2 cellular contexts compared by ENCODE assay signal in the genomic region with DNA sequence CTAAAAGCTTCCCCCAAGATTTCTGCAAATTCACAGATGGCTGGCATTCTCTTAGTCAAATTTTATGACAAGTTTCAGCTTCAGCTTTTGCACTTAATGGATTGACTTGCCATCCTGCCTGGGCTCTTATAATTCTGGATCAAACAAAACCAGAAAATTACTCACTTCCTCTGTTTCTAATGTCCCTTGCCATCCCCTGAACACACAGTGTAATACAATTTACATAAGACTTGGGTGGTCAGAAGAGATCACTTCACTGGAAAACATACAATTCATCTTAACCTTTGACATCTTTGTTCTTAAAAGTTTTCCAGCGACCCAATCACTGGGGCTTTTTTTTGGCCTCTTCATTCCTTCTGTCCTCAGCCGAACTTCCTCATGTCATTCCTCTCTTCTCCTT.
TF ChIP-seq lines count a peak whose summit lies in the region.

No MANE protein-coding gene starts in this region.

TF ChIP-seq in GM23338, 12 proteins besides CTCF, POLR2A, EP300 and RAD21 (continues in another document):
- TF ChIP-seq, protein P1, sequence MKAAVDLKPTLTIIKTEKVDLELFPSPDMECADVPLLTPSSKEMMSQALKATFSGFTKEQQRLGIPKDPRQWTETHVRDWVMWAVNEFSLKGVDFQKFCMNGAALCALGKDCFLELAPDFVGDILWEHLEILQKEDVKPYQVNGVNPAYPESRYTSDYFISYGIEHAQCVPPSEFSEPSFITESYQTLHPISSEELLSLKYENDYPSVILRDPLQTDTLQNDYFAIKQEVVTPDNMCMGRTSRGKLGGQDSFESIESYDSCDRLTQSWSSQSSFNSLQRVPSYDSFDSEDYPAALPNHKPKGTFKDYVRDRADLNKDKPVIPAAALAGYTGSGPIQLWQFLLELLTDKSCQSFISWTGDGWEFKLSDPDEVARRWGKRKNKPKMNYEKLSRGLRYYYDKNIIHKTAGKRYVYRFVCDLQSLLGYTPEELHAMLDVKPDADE (IDR thresholded peaks at IDR 0.05) = no peak
- TF ChIP-seq EZH2phosphoT487 (IDR thresholded peaks at IDR 0.05; ENCODE audit: unreplicated experiment) (no peak), POLR2AphosphoS5 (IDR thresholded peaks at IDR 0.05; ENCODE audit: low read depth) (no peak), NANOG (IDR thresholded peaks at IDR 0.05; ENCODE audit: borderline replicate concordance) (no peak), STAT1 (IDR thresholded peaks at IDR 0.05; ENCODE audit: unreplicated experiment) (no peak), ZNF114 (CRISPR knock-in tag; IDR thresholded peaks at IDR 0.05) (no peak), CREB1 (CRISPR knock-in tag; IDR thresholded peaks at IDR 0.05; ENCODE audit: low read depth) (no peak), EZH2 (IDR thresholded peaks at IDR 0.05; ENCODE audit: low read depth, unreplicated experiment) (no peak), ZNF331 (CRISPR knock-in tag; IDR thresholded peaks at IDR 0.05; ENCODE audit: low read depth) (no peak), JUNB (IDR thresholded peaks at IDR 0.05; ENCODE audit: unreplicated experiment) (no peak)
- TF ChIP-seq, protein P2, sequence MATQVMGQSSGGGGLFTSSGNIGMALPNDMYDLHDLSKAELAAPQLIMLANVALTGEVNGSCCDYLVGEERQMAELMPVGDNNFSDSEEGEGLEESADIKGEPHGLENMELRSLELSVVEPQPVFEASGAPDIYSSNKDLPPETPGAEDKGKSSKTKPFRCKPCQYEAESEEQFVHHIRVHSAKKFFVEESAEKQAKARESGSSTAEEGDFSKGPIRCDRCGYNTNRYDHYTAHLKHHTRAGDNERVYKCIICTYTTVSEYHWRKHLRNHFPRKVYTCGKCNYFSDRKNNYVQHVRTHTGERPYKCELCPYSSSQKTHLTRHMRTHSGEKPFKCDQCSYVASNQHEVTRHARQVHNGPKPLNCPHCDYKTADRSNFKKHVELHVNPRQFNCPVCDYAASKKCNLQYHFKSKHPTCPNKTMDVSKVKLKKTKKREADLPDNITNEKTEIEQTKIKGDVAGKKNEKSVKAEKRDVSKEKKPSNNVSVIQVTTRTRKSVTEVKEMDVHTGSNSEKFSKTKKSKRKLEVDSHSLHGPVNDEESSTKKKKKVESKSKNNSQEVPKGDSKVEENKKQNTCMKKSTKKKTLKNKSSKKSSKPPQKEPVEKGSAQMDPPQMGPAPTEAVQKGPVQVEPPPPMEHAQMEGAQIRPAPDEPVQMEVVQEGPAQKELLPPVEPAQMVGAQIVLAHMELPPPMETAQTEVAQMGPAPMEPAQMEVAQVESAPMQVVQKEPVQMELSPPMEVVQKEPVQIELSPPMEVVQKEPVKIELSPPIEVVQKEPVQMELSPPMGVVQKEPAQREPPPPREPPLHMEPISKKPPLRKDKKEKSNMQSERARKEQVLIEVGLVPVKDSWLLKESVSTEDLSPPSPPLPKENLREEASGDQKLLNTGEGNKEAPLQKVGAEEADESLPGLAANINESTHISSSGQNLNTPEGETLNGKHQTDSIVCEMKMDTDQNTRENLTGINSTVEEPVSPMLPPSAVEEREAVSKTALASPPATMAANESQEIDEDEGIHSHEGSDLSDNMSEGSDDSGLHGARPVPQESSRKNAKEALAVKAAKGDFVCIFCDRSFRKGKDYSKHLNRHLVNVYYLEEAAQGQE (IDR thresholded peaks at IDR 0.05; ENCODE audit: unreplicated experiment) = no peak

TF ChIP-seq in GM12878, 131 proteins besides CTCF, POLR2A, EP300 and RAD21:
- TF ChIP-seq SPI1 (IDR thresholded peaks at IDR 0.05; ENCODE audit: borderline replicate concordance, insufficient read depth, low read depth, low read length) (0 out of 2 replicates have a peak, but pooled peaks have one; percentile 20), RCOR1 (conservative IDR thresholded peaks at IDR 0.05; ENCODE audit: low read depth, low read length) (no peak), HDGF (IDR thresholded peaks at IDR 0.05) (no peak), SRF (IDR thresholded peaks at IDR 0.05; ENCODE audit: low read depth in 2 of 2, low read length in 2 of 2) (no peak)
- TF ChIP-seq, protein P3, sequence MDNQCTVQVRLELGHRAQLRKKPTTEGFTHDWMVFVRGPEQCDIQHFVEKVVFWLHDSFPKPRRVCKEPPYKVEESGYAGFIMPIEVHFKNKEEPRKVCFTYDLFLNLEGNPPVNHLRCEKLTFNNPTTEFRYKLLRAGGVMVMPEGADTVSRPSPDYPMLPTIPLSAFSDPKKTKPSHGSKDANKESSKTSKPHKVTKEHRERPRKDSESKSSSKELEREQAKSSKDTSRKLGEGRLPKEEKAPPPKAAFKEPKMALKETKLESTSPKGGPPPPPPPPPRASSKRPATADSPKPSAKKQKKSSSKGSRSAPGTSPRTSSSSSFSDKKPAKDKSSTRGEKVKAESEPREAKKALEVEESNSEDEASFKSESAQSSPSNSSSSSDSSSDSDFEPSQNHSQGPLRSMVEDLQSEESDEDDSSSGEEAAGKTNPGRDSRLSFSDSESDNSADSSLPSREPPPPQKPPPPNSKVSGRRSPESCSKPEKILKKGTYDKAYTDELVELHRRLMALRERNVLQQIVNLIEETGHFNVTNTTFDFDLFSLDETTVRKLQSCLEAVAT (IDR thresholded peaks at IDR 0.05) = no peak
